ENCODE assay signal across 23 cellular contexts in genomic region chr15:92813440-92813839, GRCh38.
A peak's percentile ranks its signal among the peaks of the same experiment; 100 is the strongest.
DNase-seq lines count a peak whose midpoint lies in the region; ATAC-seq and TF ChIP-seq lines count a peak whose summit lies in the region.
"Had no signal": no experiment of that assay in that cellular context is flagged by ENCODE, and none has a peak within 500 bp of the region (broad histone marks: within the 10 kb centered on the region; RNA-seq: fewer than 3 reads in every experiment).

No MANE protein-coding gene starts in this region.

- intact Hi-C loops in esophagus squamous epithelium (cut with DNase I), result loop anchor here (5.0 kb wide), 1 partner anchor 69 kb away; no protein-coding TSS in a partner anchor
- intact Hi-C loops in mucosa of descending colon (cut with DNase I, micrococcal nuclease), result loop anchor here in 1 of 2 donors (5.0 kb wide), 2 partner anchors 74 to 89 kb away; partner anchors contain the start of gene CHD2

- H3K36me3 Mint-ChIP-seq in activated CD4-positive, alpha-beta T cell treated with anti-CD3 and anti-CD28 coated beads, Interleukin-2, amount 10 ng/mL, durations not matched to agents 7 days and 5 days (ENCODE audit: low read depth), result peaks cover 1% of the 10 kb centered on the region
- H3K36me3 Mint-ChIP-seq in activated naive CD4-positive, alpha-beta T cell treated with anti-CD3 and anti-CD28 coated beads, Interleukin-2, amount 50 U/mL, for 72 hours, result peaks cover 5 to 6% of the 10 kb centered on the region in 2 donors
- peaks cover 5% of the 10 kb centered on the region for H3K36me3 Mint-ChIP-seq in neural progenitor cell
- H3K36me3 Mint-ChIP-seq: stimulated activated memory B cell treated with anti-CD40 and anti-IgM and Interleukin-4, amounts not matched to agents 10 μg/mL and 1 μg/mL and 100 μg/mL, for 72 hours had no signal

- peak overlapping the region; percentile 89 for H3K27ac Mint-ChIP-seq in activated CD4-positive, alpha-beta T cell treated with anti-CD3 and anti-CD28 coated beads, Interleukin-2, amount 10 ng/mL, durations not matched to agents 7 days and 5 days
- peak overlapping the region; percentile 96 for H3K27ac Mint-ChIP-seq in activated naive CD4-positive, alpha-beta T cell treated with anti-CD3 and anti-CD28 coated beads, Interleukin-2, amount 50 U/mL, for 72 hours
- no peak overlapping the region for H3K27ac Mint-ChIP-seq in neural progenitor cell
- H3K27ac Mint-ChIP-seq: dendritic cell treated with granulocyte-macrophage colony-stimulating factor and Interleukin-4, amounts not matched to agents 40 ng/mL and 50 ng/mL, for 4 days; stimulated activated memory B cell treated with anti-CD40 and anti-IgM and Interleukin-4, amounts not matched to agents 10 μg/mL and 1 μg/mL and 100 μg/mL, for 72 hours had no signal

- H2AFZ ChIP-seq in OCI-LY1 (ENCODE audit: low read length) (no peak overlapping the region), neural progenitor cell (replicated peaks) (no peak overlapping the region)

- H3K4me2 ChIP-seq in OCI-LY1 (ENCODE audit: low read length) (no peak overlapping the region), neural progenitor cell (no peak overlapping the region)
- H3K4me2 ChIP-seq: BLaER1 treated with 17β-estradiol and CSF1 and Interleukin-3, amounts not matched to agents 10 nM and 100 nM had no signal

- POLR2A ChIA-PET in activated CD4-positive, alpha-beta T cell treated with anti-CD3 and anti-CD28 coated beads, Interleukin-2, amount 10 ng/mL, durations not matched to agents 7 days and 5 days (lab: Charles Lee), result interaction anchor here (1.0 kb wide), 2 partner anchors 18 to 69 kb away, joined by 3 to 4 read pairs; no protein-coding TSS in a partner anchor

- H3K4me1 Mint-ChIP-seq in activated CD4-positive, alpha-beta T cell treated with anti-CD3 and anti-CD28 coated beads, Interleukin-2, amount 10 ng/mL, durations not matched to agents 7 days and 5 days, result peaks cover 65% of the 10 kb centered on the region
- H3K4me1 Mint-ChIP-seq in neural progenitor cell, result peaks cover 45% of the 10 kb centered on the region

- H3K79me2 ChIP-seq in OCI-LY1 (ENCODE audit: insufficient read depth, low read length), result no peaks in the 10 kb centered on the region
- H3K79me2 ChIP-seq in neural progenitor cell (ENCODE audit: low read depth), result peaks cover 48% of the 10 kb centered on the region

- H3K27ac ChIP-seq in OCI-LY1 (ENCODE audit: low read depth, low read length, poor library complexity, severe bottlenecking) (peak overlapping the region; percentile 56), neural progenitor cell (no peak overlapping the region), esophagus squamous epithelium (no peak overlapping the region)
- H3K27ac ChIP-seq: BLaER1 treated with 17β-estradiol and CSF1 and Interleukin-3, amounts not matched to agents 10 nM and 100 nM; brain microvascular endothelial cell; right atrium auricular region; tibial nerve had no signal

- H3K9ac ChIP-seq in OCI-LY1 (ENCODE audit: low read length) (no peak overlapping the region), neural progenitor cell (no peak overlapping the region)
- H3K9ac ChIP-seq: BLaER1 treated with 17β-estradiol and CSF1 and Interleukin-3, amounts not matched to agents 10 nM and 100 nM had no signal

- H3K36me3 ChIP-seq in OCI-LY1 (ENCODE audit: insufficient read depth, low read length), result no peaks in the 10 kb centered on the region
- no peaks in the 10 kb centered on the region for H3K36me3 ChIP-seq in neural progenitor cell
- no peaks in the 10 kb centered on the region for H3K36me3 ChIP-seq in esophagus squamous epithelium
- no peaks in the 10 kb centered on the region for H3K36me3 ChIP-seq in mucosa of descending colon (ENCODE audit: low read depth)
- H3K36me3 ChIP-seq: BLaER1 treated with 17β-estradiol and CSF1 and Interleukin-3, amounts not matched to agents 10 nM and 100 nM; brain microvascular endothelial cell; right atrium auricular region; tibial nerve had no signal

- DNase-seq in activated CD4-positive, alpha-beta T cell treated with anti-CD3 and anti-CD28 coated beads, Interleukin-2, amount 10 ng/mL, durations not matched to agents 7 days and 5 days, result no peak
- DNase-seq in activated CD4-positive, alpha-beta T cell treated with anti-CD3 and anti-CD28 coated beads, Interleukin-2, amount 50 U/mL, for 1 hour, result no peak
- no peak for DNase-seq in activated naive CD4-positive, alpha-beta T cell treated with anti-CD3 and anti-CD28 coated beads, Interleukin-2, amount 50 U/mL, for 72 hours (ENCODE audit: low spot score in 2 of 2)
- DNase-seq in neural progenitor cell (ENCODE audit: low spot score) (no peak), esophagus squamous epithelium (lab: John Stamatoyannopoulos, UW) (no peak), mucosa of descending colon (no peak)
- DNase-seq: activated CD4-positive, alpha-beta T cell treated with anti-CD3 and anti-CD28 coated beads, Interleukin-2, amount 50 U/mL, for 48 hours; activated gamma-delta T cell treated with Interleukin-2 at 50 U/mL for 16 hours; brain microvascular endothelial cell; DMS53; foreskin melanocyte; kidney glomerular epithelial cell; mesenchymal stem cell; PC-3; stimulated activated CD4-positive, alpha-beta T cell treated with anti-CD3 and anti-CD28 coated beads, Interleukin-15, amount 100 ng/mL, for 24 hours had no signal

- CTCF ChIA-PET in activated CD4-positive, alpha-beta T cell treated with anti-CD3 and anti-CD28 coated beads, Interleukin-2, amount 10 ng/mL, durations not matched to agents 7 days and 5 days (lab: Charles Lee), result interaction anchor here (1.0 to 1.7 kb wide), 4 partner anchors 16 to 113 kb away, joined by 3 to 6 read pairs (median 3); no protein-coding TSS in a partner anchor

- WGBS in esophagus squamous epithelium, 2 donors, result 72 to 81% methylated on average over 5 of the region's 5 CpGs

- peak overlapping the region; percentile 65 for H3K4me3 Mint-ChIP-seq in activated CD4-positive, alpha-beta T cell treated with anti-CD3 and anti-CD28 coated beads, Interleukin-2, amount 10 ng/mL, durations not matched to agents 7 days and 5 days
- H3K4me3 Mint-ChIP-seq in neural progenitor cell, result peak overlapping the region; percentile 21
- H3K4me3 Mint-ChIP-seq: dendritic cell treated with granulocyte-macrophage colony-stimulating factor and Interleukin-4, amounts not matched to agents 40 ng/mL and 50 ng/mL, for 4 days; stimulated activated memory B cell treated with anti-CD40 and anti-IgM and Interleukin-4, amounts not matched to agents 10 μg/mL and 1 μg/mL and 100 μg/mL, for 72 hours had no signal

- no peak for ATAC-seq in activated naive CD4-positive, alpha-beta T cell treated with anti-CD3 and anti-CD28 coated beads, Interleukin-2, amount 50 U/mL, for 72 hours
- ATAC-seq in GM21528 (IDR thresholded peaks at IDR 0.05; ENCODE audit: low FRiP score, unreplicated experiment), result no peak
- ATAC-seq in mucosa of descending colon, result no peak
- ATAC-seq: PC-3; SK-N-SH treated with all-trans-retinoic acid at 6 μM for 48 hours; stimulated activated memory B cell treated with anti-CD40 and anti-IgM and Interleukin-4, amounts not matched to agents 10 μg/mL and 1 μg/mL and 100 μg/mL, for 72 hours had no signal

- H3K27me3 ChIP-seq in OCI-LY1 (ENCODE audit: insufficient read depth, low read length) (no peaks in the 10 kb centered on the region), neural progenitor cell (no peaks in the 10 kb centered on the region), esophagus squamous epithelium (no peaks in the 10 kb centered on the region)
- H3K27me3 ChIP-seq: BLaER1 treated with 17β-estradiol and CSF1 and Interleukin-3, amounts not matched to agents 10 nM and 100 nM; brain microvascular endothelial cell; right atrium auricular region; tibial nerve had no signal

- peaks cover 57% of the 10 kb centered on the region for H3K4me1 ChIP-seq in OCI-LY1 (ENCODE audit: insufficient read depth, low read length, severe bottlenecking)
- peaks cover 40% of the 10 kb centered on the region for H3K4me1 ChIP-seq in neural progenitor cell
- peaks cover 5 to 56% (median 23%) of the 10 kb centered on the region in 3 donors for H3K4me1 ChIP-seq in esophagus squamous epithelium
- H3K4me1 ChIP-seq in mucosa of descending colon (ENCODE audit: low read depth), result peaks cover 11% of the 10 kb centered on the region

- H3K9me3 ChIP-seq in OCI-LY1 (ENCODE audit: low read length) (no peaks in the 10 kb centered on the region), neural progenitor cell (ENCODE audit: low read depth) (no peaks in the 10 kb centered on the region), esophagus squamous epithelium (no peaks in the 10 kb centered on the region), mucosa of descending colon (no peaks in the 10 kb centered on the region)
- H3K9me3 ChIP-seq: right atrium auricular region, tibial nerve had no signal

- TF ChIP-seq POLR2A in esophagus squamous epithelium (IDR thresholded peaks at IDR 0.05), result no peak

- TF ChIP-seq CTCF in OCI-LY1 (IDR thresholded peaks at IDR 0.05; ENCODE audit: low read length) (no peak), neural progenitor cell (IDR thresholded peaks at IDR 0.05) (no peak), esophagus squamous epithelium (IDR thresholded peaks at IDR 0.05) (no peak), mucosa of descending colon (IDR thresholded peaks at IDR 0.05) (no peak)

- H3K4me3 ChIP-seq in OCI-LY1 (ENCODE audit: low read depth, low read length, poor library complexity, severe bottlenecking) (no peak overlapping the region), neural progenitor cell (no peak overlapping the region), esophagus squamous epithelium (no peak overlapping the region), mucosa of descending colon (no peak overlapping the region)
- H3K4me3 ChIP-seq: BLaER1 treated with 17β-estradiol and CSF1 and Interleukin-3, amounts not matched to agents 10 nM and 100 nM; right atrium auricular region; tibial nerve had no signal

- H3K27me3 Mint-ChIP-seq in activated CD4-positive, alpha-beta T cell treated with anti-CD3 and anti-CD28 coated beads, Interleukin-2, amount 10 ng/mL, durations not matched to agents 7 days and 5 days, result no peaks in the 10 kb centered on the region
- H3K27me3 Mint-ChIP-seq in neural progenitor cell (ENCODE audit: insufficient read depth, low read depth), result peaks cover 3% of the 10 kb centered on the region
- H3K27me3 Mint-ChIP-seq: dendritic cell treated with granulocyte-macrophage colony-stimulating factor and Interleukin-4, amounts not matched to agents 40 ng/mL and 50 ng/mL, for 4 days; stimulated activated memory B cell treated with anti-CD40 and anti-IgM and Interleukin-4, amounts not matched to agents 10 μg/mL and 1 μg/mL and 100 μg/mL, for 72 hours had no signal

- no peaks in the 10 kb centered on the region for H3K9me2 ChIP-seq in OCI-LY1 (ENCODE audit: low read depth, low read length)

- no peaks in the 10 kb centered on the region for H3K9me3 Mint-ChIP-seq in activated CD4-positive, alpha-beta T cell treated with anti-CD3 and anti-CD28 coated beads, Interleukin-2, amount 10 ng/mL, durations not matched to agents 7 days and 5 days
- no peaks in the 10 kb centered on the region for H3K9me3 Mint-ChIP-seq in activated naive CD4-positive, alpha-beta T cell treated with anti-CD3 and anti-CD28 coated beads, Interleukin-2, amount 50 U/mL, for 72 hours
- no peaks in the 10 kb centered on the region for H3K9me3 Mint-ChIP-seq in neural progenitor cell
- H3K9me3 Mint-ChIP-seq: dendritic cell treated with granulocyte-macrophage colony-stimulating factor and Interleukin-4, amounts not matched to agents 40 ng/mL and 50 ng/mL, for 4 days; stimulated activated memory B cell treated with anti-CD40 and anti-IgM and Interleukin-4, amounts not matched to agents 10 μg/mL and 1 μg/mL and 100 μg/mL, for 72 hours had no signal

- H3F3A ChIP-seq in OCI-LY1 (ENCODE audit: insufficient read depth, low read length), result peaks cover 3% of the 10 kb centered on the region
- peaks cover 35% of the 10 kb centered on the region for H3F3A ChIP-seq in neural progenitor cell (ENCODE audit: low read depth)

- H4K20me1 ChIP-seq in OCI-LY1 (ENCODE audit: insufficient read depth, low read length), result no peaks in the 10 kb centered on the region
- H4K20me1 ChIP-seq in neural progenitor cell (ENCODE audit: low read depth), result no peaks in the 10 kb centered on the region
- H4K20me1 ChIP-seq: BLaER1 treated with 17β-estradiol and CSF1 and Interleukin-3, amounts not matched to agents 10 nM and 100 nM had no signal
